In the genomic region with DNA sequence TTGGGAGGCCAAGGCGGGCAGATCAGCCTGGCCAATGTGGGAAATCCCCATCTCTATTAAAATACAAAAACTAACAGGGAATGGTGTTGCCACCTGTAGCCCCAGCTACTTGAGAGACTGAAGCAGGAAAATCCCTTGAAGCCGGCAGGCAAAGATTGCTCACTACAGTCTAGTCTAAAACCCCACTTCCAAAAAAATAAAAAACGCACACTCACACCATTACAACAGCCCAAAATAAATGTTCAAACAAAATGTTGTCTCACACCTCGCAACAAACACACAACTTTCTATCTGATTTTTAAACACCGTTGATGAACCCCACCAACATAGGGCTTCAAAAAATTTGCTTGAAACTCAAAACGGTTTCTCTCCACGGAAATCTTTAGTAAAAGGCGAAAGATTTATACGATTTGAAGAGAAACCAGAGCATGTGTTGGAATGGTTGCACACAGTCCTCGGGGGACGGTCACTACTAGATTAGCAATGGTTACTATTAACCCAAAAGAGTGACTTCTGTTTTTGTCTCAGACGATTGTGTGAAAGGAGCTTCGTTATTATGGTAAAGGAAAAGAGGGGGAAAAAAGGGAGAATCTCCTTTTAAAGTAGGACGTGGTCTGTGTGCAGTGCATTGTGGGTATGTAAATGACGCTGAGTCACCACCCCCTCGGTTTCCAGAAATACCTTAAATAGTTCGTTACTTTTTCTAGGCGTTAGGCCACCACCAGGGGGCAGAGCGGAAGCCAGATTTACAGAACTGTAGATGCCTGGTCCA, we compare ENCODE assay signal across 8 cellular contexts. TPM values are rescaled to one million over a fixed set of nuclear protein-coding genes. Genes with fewer than 3 reads are reported as not detected.
A peak's percentile ranks its signal among the peaks of the same experiment; 100 is the strongest.
DNase-seq lines count a peak whose midpoint lies in the region; ATAC-seq and TF ChIP-seq lines count a peak whose summit lies in the region.

A gene (minus strand): TSS at position 430 of the 772 bp plus-strand sequence.

- TF ChIP-seq CTCF in DOHH2 (IDR thresholded peaks at IDR 0.05; ENCODE audit: low read depth, low read length, poor library complexity, severe bottlenecking) (peak; percentile 83), Panc1 (IDR thresholded peaks at IDR 0.05) (peak; percentile 96), fibroblast of lung (conservative IDR thresholded peaks at IDR 0.05 in 1 of 2, IDR thresholded peaks at IDR 0.05 in 1 of 2; ENCODE audit: low read depth in 1 of 2, low read length in 2 of 2) (peak; percentile 79 to 80)

- in situ Hi-C loops in Panc1 (cut with HindIII; ENCODE audit: low pct_unique_long_range_greater_than_20kb, low sequenced_read_pairs): no loop called here

- ATAC-seq in GM21825 (IDR thresholded peaks at IDR 0.05; ENCODE audit: unreplicated experiment): peak; percentile 70
- peak; percentile 91 for ATAC-seq in Panc1
- peak; percentile 83 to 84 for ATAC-seq in activated T-cell treated with anti-CD3 and anti-CD28 coated beads, Interleukin-2, amount 50 U/mL, for 72 hours (replicated peaks in 1 of 2)
- ATAC-seq in naive thymus-derived CD8-positive, alpha-beta T cell: peak; percentile 80 to 83
- ATAC-seq in stimulated activated naive B cell treated with anti-CD40 and anti-IgM and Interleukin-4, amounts not matched to agents 10 μg/mL and 1 μg/mL and 100 μg/mL, for 72 hours (replicated peaks): peak; percentile 83 to 84

- POLR2A ChIA-PET in Panc1 (lab: Charles Lee): interaction anchor here (0.6 to 3.4 kb wide), 16 partner anchors 9 to 702 kb away, joined by 3 to 83 read pairs (median 4); a partner anchor contains a TSS
- POLR2A ChIA-PET in naive thymus-derived CD8-positive, alpha-beta T cell (lab: Charles Lee): interaction anchor here (0.6 to 11.7 kb wide), 36 partner anchors 9 to 1874 kb away, joined by 3 to 143 read pairs (median 4); a partner anchor contains a TSS

- H3F3A ChIP-seq in DOHH2 (ENCODE audit: control insufficient read depth, insufficient read depth): peaks cover 26% of the 10 kb centered on the region

- H3K9me3 ChIP-seq in DOHH2 (ENCODE audit: control insufficient read depth, insufficient read depth, low read length) (no peaks in the 10 kb centered on the region), KOPT-K1 (ENCODE audit: insufficient read depth, low read length, poor library complexity, severe bottlenecking) (no peaks in the 10 kb centered on the region), Panc1 (ENCODE audit: control insufficient read depth, insufficient read depth, low read depth, low read length) (no peaks in the 10 kb centered on the region), fibroblast of lung (ENCODE audit: control insufficient read depth, insufficient read depth, low read depth, low read length) (no peaks in the 10 kb centered on the region)

- H4K20me1 ChIP-seq in DOHH2 (ENCODE audit: control insufficient read depth, insufficient read depth, low read depth, low read length) (no peaks in the 10 kb centered on the region), fibroblast of lung (ENCODE audit: control insufficient read depth, extremely low read depth, insufficient read depth, low read length) (no peaks in the 10 kb centered on the region)

- H3K9me3 Mint-ChIP-seq in activated T-cell treated with anti-CD3 and anti-CD28 coated beads, Interleukin-2, amount 50 U/mL, for 72 hours: no peaks in the 10 kb centered on the region
- H3K9me3 Mint-ChIP-seq in naive thymus-derived CD8-positive, alpha-beta T cell: no peaks in the 10 kb centered on the region
- H3K9me3 Mint-ChIP-seq in stimulated activated naive B cell treated with anti-CD40 and anti-IgM and Interleukin-4, amounts not matched to agents 10 μg/mL and 1 μg/mL and 100 μg/mL, for 72 hours: no peaks in the 10 kb centered on the region

- H3K4me2 ChIP-seq in DOHH2 (ENCODE audit: low read length) (peak within 1 kb of the TSS; percentile 79), fibroblast of lung (ENCODE audit: extremely low read depth, insufficient read depth, low read length) (peak within 1 kb of the TSS; percentile 51)

- H3K27me3 ChIP-seq in DOHH2 (ENCODE audit: control insufficient read depth, low read length) (no peaks in the 10 kb centered on the region), Panc1 (ENCODE audit: control insufficient read depth, insufficient read depth, low read length) (no peaks in the 10 kb centered on the region), fibroblast of lung (ENCODE audit: control insufficient read depth, insufficient read depth, low read length) (no peaks in the 10 kb centered on the region)

- no peaks in the 10 kb centered on the region for H3K27me3 Mint-ChIP-seq in activated T-cell treated with anti-CD3 and anti-CD28 coated beads, Interleukin-2, amount 50 U/mL, for 72 hours (ENCODE audit: low read depth)
- no peaks in the 10 kb centered on the region for H3K27me3 Mint-ChIP-seq in naive thymus-derived CD8-positive, alpha-beta T cell
- no peaks in the 10 kb centered on the region for H3K27me3 Mint-ChIP-seq in stimulated activated naive B cell treated with anti-CD40 and anti-IgM and Interleukin-4, amounts not matched to agents 10 μg/mL and 1 μg/mL and 100 μg/mL, for 72 hours

- H3K4me3 ChIP-seq in DOHH2 (ENCODE audit: low read length) (peak within 1 kb of the TSS; percentile 60), Panc1 (ENCODE audit: low read depth in 2 of 2, low read length in 2 of 2) (peak within 1 kb of the TSS; percentile 9 to 38; a peak in 3 of 4 replicates), fibroblast of lung (replicated peaks in 1 of 4; ENCODE audit: control extremely low read depth in 1 of 4, insufficient read depth in 1 of 4, low read depth in 3 of 4, low read length in 4 of 4) (peak within 1 kb of the TSS in 2 of 4 experiments; percentile 31 to 47)

- intact Hi-C loops in Panc1 (cut with micrococcal nuclease; ENCODE audit: unreplicated experiment): loop anchor here (10.0 kb wide), 1 partner anchor 84 kb away; no protein-coding TSS in a partner anchor

- CTCF ChIA-PET in Panc1 (lab: Charles Lee): interaction anchor here (0.6 to 1.8 kb wide), 8 partner anchors 9 to 794 kb away, joined by 3 to 9 read pairs (median 3); a partner anchor contains a TSS

- H3K27ac ChIP-seq in DOHH2 (ENCODE audit: low read depth, low read length) (peak within 1 kb of the TSS; percentile 97), KOPT-K1 (ENCODE audit: low read depth, low read length, poor library complexity, severe bottlenecking) (peak within 1 kb of the TSS; percentile 94), Panc1 (ENCODE audit: low read length) (peak within 1 kb of the TSS; percentile 97), fibroblast of lung (ENCODE audit: insufficient read depth, low read length) (peak within 1 kb of the TSS; percentile 96)

- peak within 1 kb of the TSS; percentile 69 for H3K9ac ChIP-seq in fibroblast of lung (ENCODE audit: insufficient read depth, low read length)

- no peaks in the 10 kb centered on the region for H3K9me2 ChIP-seq in DOHH2 (replicated peaks; ENCODE audit: control insufficient read depth, low read length)

- no peaks in the 10 kb centered on the region for H3K79me2 ChIP-seq in DOHH2 (ENCODE audit: control insufficient read depth, low read length)
- no peaks in the 10 kb centered on the region for H3K79me2 ChIP-seq in fibroblast of lung (ENCODE audit: control insufficient read depth, insufficient read depth, low read length)

- H3K4me1 ChIP-seq in DOHH2 (ENCODE audit: control insufficient read depth, low read length) (peaks cover 50% of the 10 kb centered on the region), Panc1 (ENCODE audit: control insufficient read depth, insufficient read depth, low read length) (peaks cover 5% of the 10 kb centered on the region; the same call in 1 of the 2 replicates), fibroblast of lung (ENCODE audit: control insufficient read depth, extremely low read depth, insufficient read depth, low read length) (peaks cover 5% of the 10 kb centered on the region)

- H3K36me3 Mint-ChIP-seq in activated T-cell treated with anti-CD3 and anti-CD28 coated beads, Interleukin-2, amount 50 U/mL, for 72 hours (ENCODE audit: insufficient read depth in 2 of 2): no peaks in the 10 kb centered on the region
- H3K36me3 Mint-ChIP-seq in naive thymus-derived CD8-positive, alpha-beta T cell: no peaks in the 10 kb centered on the region
- H3K36me3 Mint-ChIP-seq in stimulated activated naive B cell treated with anti-CD40 and anti-IgM and Interleukin-4, amounts not matched to agents 10 μg/mL and 1 μg/mL and 100 μg/mL, for 72 hours: peaks cover 0 to 3% of the 10 kb centered on the region in 2 donors

- TSS peak; percentile 100 for BruUV-seq in Panc1 (replicated peaks; lab: Mats Ljungman, UMichigan)

- peak within 1 kb of the TSS; percentile 73 for H2AFZ ChIP-seq in fibroblast of lung (ENCODE audit: low read length)

- H3K27ac Mint-ChIP-seq in activated T-cell treated with anti-CD3 and anti-CD28 coated beads, Interleukin-2, amount 50 U/mL, for 72 hours: peak within 1 kb of the TSS; percentile 100
- H3K27ac Mint-ChIP-seq in naive thymus-derived CD8-positive, alpha-beta T cell: peak within 1 kb of the TSS; percentile 96 to 100 (median 99)
- peak within 1 kb of the TSS; percentile 99 for H3K27ac Mint-ChIP-seq in stimulated activated naive B cell treated with anti-CD40 and anti-IgM and Interleukin-4, amounts not matched to agents 10 μg/mL and 1 μg/mL and 100 μg/mL, for 72 hours

- H3K36me3 ChIP-seq in DOHH2 (ENCODE audit: control insufficient read depth, low read length) (no peaks in the 10 kb centered on the region), KOPT-K1 (ENCODE audit: insufficient read depth, low read length) (peaks cover 10% of the 10 kb centered on the region), Panc1 (ENCODE audit: control insufficient read depth, insufficient read depth, low read length) (no peaks in the 10 kb centered on the region), fibroblast of lung (ENCODE audit: control insufficient read depth, insufficient read depth, low read length) (no peaks in the 10 kb centered on the region)

- peak; percentile 99 for DNase-seq in Panc1 (ENCODE audit: low read depth, low spot score)
- DNase-seq in activated T-cell treated with anti-CD3 and anti-CD28 coated beads, Interleukin-2, amount 50 U/mL, for 72 hours: peak; percentile 94 to 96
- DNase-seq in fibroblast of lung (ENCODE audit: low read depth in 2 of 2): peak; percentile 98
- DNase-seq in naive thymus-derived CD8-positive, alpha-beta T cell: peak; percentile 84 to 96 (median 90)
- DNase-seq in stimulated activated naive B cell treated with anti-CD40 and anti-IgM and Interleukin-4, amounts not matched to agents 10 μg/mL and 1 μg/mL and 100 μg/mL, for 72 hours: peak; percentile 89

- peaks cover 45% of the 10 kb centered on the region for H3K4me1 Mint-ChIP-seq in activated T-cell treated with anti-CD3 and anti-CD28 coated beads, Interleukin-2, amount 50 U/mL, for 72 hours (ENCODE audit: low read depth)
- H3K4me1 Mint-ChIP-seq in naive thymus-derived CD8-positive, alpha-beta T cell: peaks cover 19 to 40% (median 32%) of the 10 kb centered on the region in 4 donors
- peaks cover 24 to 31% of the 10 kb centered on the region in 2 donors for H3K4me1 Mint-ChIP-seq in stimulated activated naive B cell treated with anti-CD40 and anti-IgM and Interleukin-4, amounts not matched to agents 10 μg/mL and 1 μg/mL and 100 μg/mL, for 72 hours

- H3K4me3 Mint-ChIP-seq in activated T-cell treated with anti-CD3 and anti-CD28 coated beads, Interleukin-2, amount 50 U/mL, for 72 hours: peak within 1 kb of the TSS; percentile 47 to 85
- H3K4me3 Mint-ChIP-seq in naive thymus-derived CD8-positive, alpha-beta T cell: peak within 1 kb of the TSS; percentile 53 to 89 (median 80)
- peak within 1 kb of the TSS; percentile 52 to 58 for H3K4me3 Mint-ChIP-seq in stimulated activated naive B cell treated with anti-CD40 and anti-IgM and Interleukin-4, amounts not matched to agents 10 μg/mL and 1 μg/mL and 100 μg/mL, for 72 hours

RNA-seq across cellular contexts. Expression of the gene that starts here (rescaled TPM):
- total RNA-seq in Panc1 (2021; ENCODE audit: unreplicated experiment): not detected
- not detected for polyA plus RNA-seq in Panc1 (2012; ENCODE audit: insufficient read length)
- total RNA-seq in activated T-cell treated with anti-CD3 and anti-CD28 coated beads, Interleukin-2, amount 50 U/mL, for 72 hours: not detected
- not detected in 2 replicates for total RNA-seq in fibroblast of lung
- not detected in 2 replicates for polyA plus RNA-seq in fibroblast of lung
- polyA plus RNA-seq in fibroblast of lung (2012): not detected in 2 replicates
- polyA minus RNA-seq in fibroblast of lung (ENCODE audit: low replicate concordance): under 0.01 TPM in 1 of 2 replicates, not detected in the other
- not detected for total RNA-seq in naive thymus-derived CD8-positive, alpha-beta T cell
- polyA plus RNA-seq in naive thymus-derived CD8-positive, alpha-beta T cell: not detected

Comparison
In these comparisons a context has a peak if more than half of its experiments do, and no peak if none do; other contexts are left out.
1. Peak in DNase-seq, ATAC-seq, H3K4me3 ChIP-seq and H3K27ac ChIP-seq in Panc1; RNA of the gene not detected or under 1 TPM.
2. Peak in DNase-seq and ATAC-seq in activated T-cell treated with anti-CD3 and anti-CD28 coated beads, Interleukin-2, amount 50 U/mL, for 72 hours; RNA of the gene not detected or under 1 TPM.
3. Peak in DNase-seq, H3K27ac ChIP-seq, H3K9ac ChIP-seq and H3K4me2 ChIP-seq in fibroblast of lung; RNA of the gene not detected or under 1 TPM.
4. Peak in DNase-seq and ATAC-seq in naive thymus-derived CD8-positive, alpha-beta T cell; RNA of the gene not detected or under 1 TPM.